ENCODE assay signal across 24 cellular contexts in genomic region chr5:179131886-179132585, GRCh38.
A peak's percentile ranks its signal among the peaks of the same experiment; 100 is the strongest.
DNase-seq lines count a peak whose midpoint lies in the region; ATAC-seq, FAIRE-seq and TF ChIP-seq lines count a peak whose summit lies in the region.
"Had no signal": no experiment of that assay in that cellular context is flagged by ENCODE, and none has a peak within 500 bp of the region (broad histone marks: within the 10 kb centered on the region; RNA-seq: fewer than 3 reads in every experiment).

No MANE protein-coding gene starts in this region.

- H3K4me3 ChIP-seq in kidney (ENCODE audit: low read length in 2 of 2), result no peak overlapping the region
- no peak overlapping the region for H3K4me3 ChIP-seq in effector memory CD4-positive, alpha-beta T cell (ENCODE audit: insufficient read depth, low read depth, low read length, poor library complexity, severe bottlenecking)
- H3K4me3 ChIP-seq: A549, GM23248, SJSA1 had no signal

- H3K36me3 Mint-ChIP-seq in CD14-positive monocyte (no peaks in the 10 kb centered on the region), WTC11 (no peaks in the 10 kb centered on the region)
- H3K36me3 Mint-ChIP-seq: CD8-positive, alpha-beta T cell had no signal

- H3K4me3 Mint-ChIP-seq in CD14-positive monocyte, result no peak overlapping the region
- H3K4me3 Mint-ChIP-seq in WTC11, result no peak overlapping the region
- H3K4me3 Mint-ChIP-seq: CD8-positive, alpha-beta T cell had no signal

- DNase-seq in CD14-positive monocyte (ENCODE audit: low spot score) (peak; percentile 34), WTC11 (ENCODE audit: low spot score) (peak; percentile 5), kidney (peak; percentile 71), sciatic nerve (ENCODE audit: low spot score) (peak; percentile 54), AG08395 (ENCODE audit: low spot score) (no peak)
- DNase-seq in central memory CD4-positive, alpha-beta T cell, result no peak
- no peak for DNase-seq in effector memory CD4-positive, alpha-beta T cell
- DNase-seq: C1 segment of cervical spinal cord; Caco-2; CD8-positive, alpha-beta T cell; H9; Kasumi-1; MV-4-11; NCI-H1105; NCI-H1436 treated with DMSO at 0.1 percent for 48 hours; NCI-H187 treated with DMSO at 0.1 percent for 48 hours; NCI-H2171 treated with DMSO at 0.1 percent for 48 hours; NCI-H524; NCI-H774; PC-3 had no signal

- H3K9ac ChIP-seq in kidney (ENCODE audit: low read length in 2 of 2), result no peak overlapping the region
- H3K9ac ChIP-seq: GM23248 had no signal

- H3K27me3 Mint-ChIP-seq in CD14-positive monocyte (ENCODE audit: low read depth in 3 of 3) (peaks cover 0 to 2% (median 2%) of the 10 kb centered on the region in 3 donors), WTC11 (ENCODE audit: low read depth) (no peaks in the 10 kb centered on the region)

- no peaks in the 10 kb centered on the region for H3K9me3 ChIP-seq in kidney (ENCODE audit: control insufficient read depth in 1 of 2, low read length in 2 of 2)
- no peaks in the 10 kb centered on the region for H3K9me3 ChIP-seq in effector memory CD4-positive, alpha-beta T cell (ENCODE audit: control insufficient read depth, low read length)

- H3K36me3 ChIP-seq in kidney (ENCODE audit: control insufficient read depth in 1 of 2, insufficient read depth in 2 of 2, low read length in 2 of 2), result no peaks in the 10 kb centered on the region
- no peaks in the 10 kb centered on the region for H3K36me3 ChIP-seq in effector memory CD4-positive, alpha-beta T cell (ENCODE audit: control insufficient read depth, insufficient read depth, low read length)

- H3K4me1 Mint-ChIP-seq in CD14-positive monocyte, result no peaks in the 10 kb centered on the region
- no peaks in the 10 kb centered on the region for H3K4me1 Mint-ChIP-seq in WTC11
- H3K4me1 Mint-ChIP-seq: H9 had no signal

- no peak for TF ChIP-seq CTCF in CD14-positive monocyte (IDR thresholded peaks at IDR 0.05)
- no peak for TF ChIP-seq CTCF in WTC11 (IDR thresholded peaks at IDR 0.05)
- no peak for TF ChIP-seq CTCF in kidney (IDR thresholded peaks at IDR 0.05; ENCODE audit: borderline replicate concordance, extremely low read depth, insufficient read depth)

- no peaks in the 10 kb centered on the region for H3K4me1 ChIP-seq in kidney (ENCODE audit: control insufficient read depth in 1 of 2, insufficient read depth in 1 of 2, low read depth in 1 of 2, low read length in 2 of 2)
- no peaks in the 10 kb centered on the region for H3K4me1 ChIP-seq in effector memory CD4-positive, alpha-beta T cell (ENCODE audit: control insufficient read depth, insufficient read depth, low read length, poor library complexity, severe bottlenecking)
- H3K4me1 ChIP-seq: A549, Caco-2, SJSA1 had no signal

- CTCF ChIA-PET in WTC11 (lab: Charles Lee), result no interaction called here

- POLR2A ChIA-PET in WTC11 (lab: Charles Lee), result no interaction called here

- no peaks in the 10 kb centered on the region for H3K27me3 ChIP-seq in effector memory CD4-positive, alpha-beta T cell (replicated peaks; ENCODE audit: control insufficient read depth, insufficient read depth, low read length, poor library complexity, severe bottlenecking)
- H3K27me3 ChIP-seq: SJSA1 had no signal

- intact Hi-C loops in CD14-positive monocyte (cut with micrococcal nuclease), result no loop called here
- intact Hi-C loops in kidney (cut with DNase I), result no loop called here
- intact Hi-C loops in sciatic nerve (cut with DNase I), result no loop called here

- H3K9me3 Mint-ChIP-seq in CD14-positive monocyte (peaks cover 18 to 62% (median 50%) of the 10 kb centered on the region in 7 donors), WTC11 (peaks cover 4% of the 10 kb centered on the region; the same call in 1 of the 2 replicates)
- H3K9me3 Mint-ChIP-seq: CD8-positive, alpha-beta T cell had no signal

- FAIRE-seq in kidney (lab: Jason Lieb, UNC), result no peak
- FAIRE-seq: A549, G401.6 had no signal

- H3K27ac Mint-ChIP-seq in CD14-positive monocyte (no peak overlapping the region), WTC11 (no peak overlapping the region)
- H3K27ac Mint-ChIP-seq: CD8-positive, alpha-beta T cell; H9 had no signal

- ATAC-seq in WTC11 (no peak), sciatic nerve (no peak)
- ATAC-seq: A549; CD8-positive, alpha-beta T cell; PC-3 had no signal

- H3K27ac ChIP-seq in kidney (ENCODE audit: low read depth in 2 of 2, low read length in 2 of 2), result no peak overlapping the region
- H3K27ac ChIP-seq in effector memory CD4-positive, alpha-beta T cell (ENCODE audit: insufficient read depth, low read length, poor library complexity, severe bottlenecking), result no peak overlapping the region
- H3K27ac ChIP-seq: A549, GM23248, SJSA1 had no signal

TF ChIP-seq in WTC11, 78 proteins besides CTCF, POLR2A, EP300 and RAD21 (continues in another document):
- no peak for TF ChIP-seq IRF1 (CRISPR knock-in tag; IDR thresholded peaks at IDR 0.05)
- no peak for TF ChIP-seq PRDM15 (CRISPR knock-in tag; IDR thresholded peaks at IDR 0.05)
- TF ChIP-seq E2F5 (CRISPR knock-in tag; IDR thresholded peaks at IDR 0.05), result no peak
- no peak for TF ChIP-seq USF1 (CRISPR knock-in tag; IDR thresholded peaks at IDR 0.05)
- no peak for TF ChIP-seq STAT6 (CRISPR knock-in tag; conservative IDR thresholded peaks at IDR 0.05; ENCODE audit: low read depth)
- TF ChIP-seq FOXK1 (CRISPR knock-in tag; IDR thresholded peaks at IDR 0.05), result no peak

Comparison
In these comparisons a context has a peak if more than half of its experiments do, and no peak if none do; other contexts are left out.
1. DNase-seq: peak in CD14-positive monocyte (single experiment), WTC11 (single experiment), kidney (single experiment) and sciatic nerve (single experiment); none in central memory CD4-positive, alpha-beta T cell (single experiment), effector memory CD4-positive, alpha-beta T cell (0 of 3) and AG08395 (single experiment).